1 cellular context compared by ENCODE assay signal in the genomic region with DNA sequence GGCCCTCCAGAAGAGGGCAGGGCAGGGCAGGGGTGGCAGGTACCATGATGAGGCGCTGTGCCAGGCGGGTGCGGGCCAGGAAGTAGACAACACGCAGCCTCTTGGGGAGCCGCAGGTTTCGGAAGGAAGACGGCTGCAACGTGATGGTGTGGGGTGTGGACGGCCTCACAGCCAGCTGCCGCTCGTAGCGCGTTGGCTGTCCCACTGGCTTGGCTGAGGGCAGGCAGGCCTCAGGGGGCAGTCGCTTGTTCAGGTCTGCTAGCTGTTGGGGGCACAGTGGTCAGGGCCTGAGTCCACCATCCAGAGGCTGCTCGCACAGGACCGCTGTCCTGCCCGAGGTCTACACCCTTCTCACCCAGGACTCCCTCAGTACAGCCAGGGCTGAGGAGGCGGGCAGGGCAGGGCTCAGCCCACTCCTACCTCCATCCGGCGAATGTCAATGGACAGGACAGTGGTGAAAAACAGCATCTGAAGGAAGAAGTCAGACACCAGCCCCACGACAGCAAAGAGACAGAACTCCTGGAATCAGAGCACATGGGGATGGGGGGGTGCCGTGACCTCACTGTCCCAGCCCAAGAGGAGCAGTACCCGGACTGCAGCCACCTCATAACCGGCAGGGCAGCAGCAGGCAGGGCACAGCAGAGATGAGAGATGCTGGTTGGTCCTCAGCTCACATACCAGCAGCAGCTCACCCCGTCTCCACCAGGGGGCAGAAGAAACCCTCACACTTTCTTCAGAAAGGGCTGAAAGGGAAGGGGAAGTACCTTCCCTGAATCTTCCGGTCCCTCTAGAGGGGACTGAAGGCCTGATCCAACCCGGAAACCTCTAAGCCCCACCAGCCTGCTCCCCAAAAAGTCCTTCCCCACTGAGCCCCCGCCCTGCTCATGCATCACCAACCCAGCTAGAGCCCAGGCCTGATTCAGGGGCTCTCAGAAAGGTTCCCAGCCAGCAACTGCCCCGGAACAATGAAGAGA.
TF ChIP-seq lines count a peak whose summit lies in the region.

No MANE protein-coding gene starts in this region.

TF ChIP-seq in K562, 482 proteins besides CTCF, POLR2A, EP300 and RAD21 (continued from another document and continues in another):
- TF ChIP-seq, protein P1, sequence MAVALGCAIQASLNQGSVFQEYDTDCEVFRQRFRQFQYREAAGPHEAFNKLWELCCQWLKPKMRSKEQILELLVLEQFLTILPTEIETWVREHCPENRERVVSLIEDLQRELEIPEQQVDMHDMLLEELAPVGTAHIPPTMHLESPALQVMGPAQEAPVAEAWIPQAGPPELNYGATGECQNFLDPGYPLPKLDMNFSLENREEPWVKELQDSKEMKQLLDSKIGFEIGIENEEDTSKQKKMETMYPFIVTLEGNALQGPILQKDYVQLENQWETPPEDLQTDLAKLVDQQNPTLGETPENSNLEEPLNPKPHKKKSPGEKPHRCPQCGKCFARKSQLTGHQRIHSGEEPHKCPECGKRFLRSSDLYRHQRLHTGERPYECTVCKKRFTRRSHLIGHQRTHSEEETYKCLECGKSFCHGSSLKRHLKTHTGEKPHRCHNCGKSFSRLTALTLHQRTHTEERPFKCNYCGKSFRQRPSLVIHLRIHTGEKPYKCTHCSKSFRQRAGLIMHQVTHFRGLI (CRISPR knock-in tag; IDR thresholded peaks at IDR 0.05) = no peak
- TF ChIP-seq STAG1 (CRISPR knock-in tag; IDR thresholded peaks at IDR 0.05; ENCODE audit: borderline replicate concordance) = peak; percentile 83
- peak; percentile 36; the same call in 1 of the 2 replicates for TF ChIP-seq SMARCA4 (IDR thresholded peaks at IDR 0.05)
- peak; percentile 68; the same call in 1 of the 2 replicates for TF ChIP-seq CBFB (CRISPR knock-in tag; IDR thresholded peaks at IDR 0.05)
- TF ChIP-seq, protein P2, sequence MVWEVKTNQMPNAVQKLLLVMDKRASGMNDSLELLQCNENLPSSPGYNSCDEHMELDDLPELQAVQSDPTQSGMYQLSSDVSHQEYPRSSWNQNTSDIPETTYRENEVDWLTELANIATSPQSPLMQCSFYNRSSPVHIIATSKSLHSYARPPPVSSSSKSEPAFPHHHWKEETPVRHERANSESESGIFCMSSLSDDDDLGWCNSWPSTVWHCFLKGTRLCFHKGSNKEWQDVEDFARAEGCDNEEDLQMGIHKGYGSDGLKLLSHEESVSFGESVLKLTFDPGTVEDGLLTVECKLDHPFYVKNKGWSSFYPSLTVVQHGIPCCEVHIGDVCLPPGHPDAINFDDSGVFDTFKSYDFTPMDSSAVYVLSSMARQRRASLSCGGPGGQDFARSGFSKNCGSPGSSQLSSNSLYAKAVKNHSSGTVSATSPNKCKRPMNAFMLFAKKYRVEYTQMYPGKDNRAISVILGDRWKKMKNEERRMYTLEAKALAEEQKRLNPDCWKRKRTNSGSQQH (CRISPR knock-in tag; IDR thresholded peaks at IDR 0.05) = 0 out of 2 replicates have a peak, but pooled peaks have one; percentile 11
- TF ChIP-seq ATF7 (IDR thresholded peaks at IDR 0.05) = peak; percentile 48
- TF ChIP-seq NR2C1 (IDR thresholded peaks at IDR 0.05) = peak; percentile 80
- TF ChIP-seq NR2C1 (tag; IDR thresholded peaks at IDR 0.05) = peak; percentile 73
- TF ChIP-seq TARDBP (IDR thresholded peaks at IDR 0.05) = peak; percentile 62; the same call in 1 of the 2 replicates
- peak; percentile 99 to 100 for TF ChIP-seq TEAD1 (CRISPR knock-in tag; IDR thresholded peaks at IDR 0.05)
- TF ChIP-seq, protein P3, sequence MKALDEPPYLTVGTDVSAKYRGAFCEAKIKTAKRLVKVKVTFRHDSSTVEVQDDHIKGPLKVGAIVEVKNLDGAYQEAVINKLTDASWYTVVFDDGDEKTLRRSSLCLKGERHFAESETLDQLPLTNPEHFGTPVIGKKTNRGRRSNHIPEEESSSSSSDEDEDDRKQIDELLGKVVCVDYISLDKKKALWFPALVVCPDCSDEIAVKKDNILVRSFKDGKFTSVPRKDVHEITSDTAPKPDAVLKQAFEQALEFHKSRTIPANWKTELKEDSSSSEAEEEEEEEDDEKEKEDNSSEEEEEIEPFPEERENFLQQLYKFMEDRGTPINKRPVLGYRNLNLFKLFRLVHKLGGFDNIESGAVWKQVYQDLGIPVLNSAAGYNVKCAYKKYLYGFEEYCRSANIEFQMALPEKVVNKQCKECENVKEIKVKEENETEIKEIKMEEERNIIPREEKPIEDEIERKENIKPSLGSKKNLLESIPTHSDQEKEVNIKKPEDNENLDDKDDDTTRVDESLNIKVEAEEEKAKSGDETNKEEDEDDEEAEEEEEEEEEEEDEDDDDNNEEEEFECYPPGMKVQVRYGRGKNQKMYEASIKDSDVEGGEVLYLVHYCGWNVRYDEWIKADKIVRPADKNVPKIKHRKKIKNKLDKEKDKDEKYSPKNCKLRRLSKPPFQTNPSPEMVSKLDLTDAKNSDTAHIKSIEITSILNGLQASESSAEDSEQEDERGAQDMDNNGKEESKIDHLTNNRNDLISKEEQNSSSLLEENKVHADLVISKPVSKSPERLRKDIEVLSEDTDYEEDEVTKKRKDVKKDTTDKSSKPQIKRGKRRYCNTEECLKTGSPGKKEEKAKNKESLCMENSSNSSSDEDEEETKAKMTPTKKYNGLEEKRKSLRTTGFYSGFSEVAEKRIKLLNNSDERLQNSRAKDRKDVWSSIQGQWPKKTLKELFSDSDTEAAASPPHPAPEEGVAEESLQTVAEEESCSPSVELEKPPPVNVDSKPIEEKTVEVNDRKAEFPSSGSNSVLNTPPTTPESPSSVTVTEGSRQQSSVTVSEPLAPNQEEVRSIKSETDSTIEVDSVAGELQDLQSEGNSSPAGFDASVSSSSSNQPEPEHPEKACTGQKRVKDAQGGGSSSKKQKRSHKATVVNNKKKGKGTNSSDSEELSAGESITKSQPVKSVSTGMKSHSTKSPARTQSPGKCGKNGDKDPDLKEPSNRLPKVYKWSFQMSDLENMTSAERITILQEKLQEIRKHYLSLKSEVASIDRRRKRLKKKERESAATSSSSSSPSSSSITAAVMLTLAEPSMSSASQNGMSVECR (CRISPR knock-in tag; IDR thresholded peaks at IDR 0.05) = 0 out of 2 replicates have a peak, but pooled peaks have one; percentile 30
- peak; percentile 93; the same call in 1 of the 2 replicates for TF ChIP-seq MED1 (CRISPR knock-in tag; IDR thresholded peaks at IDR 0.05; ENCODE audit: borderline replicate concordance)
- TF ChIP-seq ELF4 (CRISPR knock-in tag; IDR thresholded peaks at IDR 0.05) = 0 out of 2 replicates have a peak, but pooled peaks have one; percentile 34
- TF ChIP-seq POLR2G (IDR thresholded peaks at IDR 0.05; ENCODE audit: low read depth, low read length) = peak; percentile 76
- TF ChIP-seq ARID1B (IDR thresholded peaks at IDR 0.05) = peak; percentile 8; the same call in 1 of the 2 replicates
- TF ChIP-seq SREBF2 (CRISPR knock-in tag; IDR thresholded peaks at IDR 0.05) = no peak
- TF ChIP-seq PHF20 (IDR thresholded peaks at IDR 0.05; ENCODE audit: partially characterized antibody) = peak; percentile 94
- peak in 1 of 2 experiments; percentile 63; a peak in 1 of 4 replicates for TF ChIP-seq FOXA3 (CRISPR knock-in tag; conservative IDR thresholded peaks at IDR 0.05 in 1 of 2, IDR thresholded peaks at IDR 0.05 in 1 of 2)
- TF ChIP-seq, protein P4, sequence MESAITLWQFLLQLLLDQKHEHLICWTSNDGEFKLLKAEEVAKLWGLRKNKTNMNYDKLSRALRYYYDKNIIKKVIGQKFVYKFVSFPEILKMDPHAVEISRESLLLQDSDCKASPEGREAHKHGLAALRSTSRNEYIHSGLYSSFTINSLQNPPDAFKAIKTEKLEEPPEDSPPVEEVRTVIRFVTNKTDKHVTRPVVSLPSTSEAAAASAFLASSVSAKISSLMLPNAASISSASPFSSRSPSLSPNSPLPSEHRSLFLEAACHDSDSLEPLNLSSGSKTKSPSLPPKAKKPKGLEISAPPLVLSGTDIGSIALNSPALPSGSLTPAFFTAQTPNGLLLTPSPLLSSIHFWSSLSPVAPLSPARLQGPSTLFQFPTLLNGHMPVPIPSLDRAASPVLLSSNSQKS (CRISPR knock-in tag; IDR thresholded peaks at IDR 0.05) = no peak
- TF ChIP-seq ZNF282 (CRISPR knock-in tag; IDR thresholded peaks at IDR 0.05) = peak; percentile 70; the same call in 1 of the 2 replicates
- TF ChIP-seq GABPB1 (CRISPR knock-in tag; IDR thresholded peaks at IDR 0.05) = peak; percentile 77
- TF ChIP-seq CC2D1A (IDR thresholded peaks at IDR 0.05) = peak; percentile 50; the same call in 1 of the 2 replicates
- no peak for TF ChIP-seq IRF2 (CRISPR knock-in tag; IDR thresholded peaks at IDR 0.05)
- no peak for TF ChIP-seq GTF2A2 (tag; IDR thresholded peaks at IDR 0.05)
- TF ChIP-seq, protein P5, sequence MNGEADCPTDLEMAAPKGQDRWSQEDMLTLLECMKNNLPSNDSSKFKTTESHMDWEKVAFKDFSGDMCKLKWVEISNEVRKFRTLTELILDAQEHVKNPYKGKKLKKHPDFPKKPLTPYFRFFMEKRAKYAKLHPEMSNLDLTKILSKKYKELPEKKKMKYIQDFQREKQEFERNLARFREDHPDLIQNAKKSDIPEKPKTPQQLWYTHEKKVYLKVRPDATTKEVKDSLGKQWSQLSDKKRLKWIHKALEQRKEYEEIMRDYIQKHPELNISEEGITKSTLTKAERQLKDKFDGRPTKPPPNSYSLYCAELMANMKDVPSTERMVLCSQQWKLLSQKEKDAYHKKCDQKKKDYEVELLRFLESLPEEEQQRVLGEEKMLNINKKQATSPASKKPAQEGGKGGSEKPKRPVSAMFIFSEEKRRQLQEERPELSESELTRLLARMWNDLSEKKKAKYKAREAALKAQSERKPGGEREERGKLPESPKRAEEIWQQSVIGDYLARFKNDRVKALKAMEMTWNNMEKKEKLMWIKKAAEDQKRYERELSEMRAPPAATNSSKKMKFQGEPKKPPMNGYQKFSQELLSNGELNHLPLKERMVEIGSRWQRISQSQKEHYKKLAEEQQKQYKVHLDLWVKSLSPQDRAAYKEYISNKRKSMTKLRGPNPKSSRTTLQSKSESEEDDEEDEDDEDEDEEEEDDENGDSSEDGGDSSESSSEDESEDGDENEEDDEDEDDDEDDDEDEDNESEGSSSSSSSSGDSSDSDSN (IDR thresholded peaks at IDR 0.05; ENCODE audit: borderline replicate concordance in 1 of 2, low read depth in 2 of 2, low read length in 2 of 2) = peak in 1 of 2 experiments; percentile 65; a peak in 1 of 4 replicates
- no peak for TF ChIP-seq ZBTB1 (CRISPR knock-in tag; IDR thresholded peaks at IDR 0.05; ENCODE audit: borderline replicate concordance, low read depth)
- TF ChIP-seq, protein P6, sequence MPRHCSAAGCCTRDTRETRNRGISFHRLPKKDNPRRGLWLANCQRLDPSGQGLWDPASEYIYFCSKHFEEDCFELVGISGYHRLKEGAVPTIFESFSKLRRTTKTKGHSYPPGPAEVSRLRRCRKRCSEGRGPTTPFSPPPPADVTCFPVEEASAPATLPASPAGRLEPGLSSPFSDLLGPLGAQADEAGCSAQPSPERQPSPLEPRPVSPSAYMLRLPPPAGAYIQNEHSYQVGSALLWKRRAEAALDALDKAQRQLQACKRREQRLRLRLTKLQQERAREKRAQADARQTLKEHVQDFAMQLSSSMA (CRISPR knock-in tag; IDR thresholded peaks at IDR 0.05) = no peak
- TF ChIP-seq SNIP1 (IDR thresholded peaks at IDR 0.05; ENCODE audit: low read depth) = no peak
- peak; percentile 13; the same call in 1 of the 2 replicates for TF ChIP-seq TCF3 (CRISPR knock-in tag; IDR thresholded peaks at IDR 0.05)
- TF ChIP-seq ELF1 (tag; IDR thresholded peaks at IDR 0.05) = peak; percentile 92
- TF ChIP-seq, protein P7, sequence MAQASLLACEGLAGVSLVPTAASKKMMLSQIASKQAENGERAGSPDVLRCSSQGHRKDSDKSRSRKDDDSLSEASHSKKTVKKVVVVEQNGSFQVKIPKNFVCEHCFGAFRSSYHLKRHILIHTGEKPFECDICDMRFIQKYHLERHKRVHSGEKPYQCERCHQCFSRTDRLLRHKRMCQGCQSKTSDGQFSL (CRISPR knock-in tag; IDR thresholded peaks at IDR 0.05) = peak; percentile 49; the same call in 1 of the 2 replicates
- TF ChIP-seq, protein P7 (tag; IDR thresholded peaks at IDR 0.05) = no peak
- TF ChIP-seq PRPF4 (IDR thresholded peaks at IDR 0.05; ENCODE audit: insufficient read depth, low read depth, low read length, poor library complexity, severe bottlenecking) = no peak
- TF ChIP-seq, protein P8, sequence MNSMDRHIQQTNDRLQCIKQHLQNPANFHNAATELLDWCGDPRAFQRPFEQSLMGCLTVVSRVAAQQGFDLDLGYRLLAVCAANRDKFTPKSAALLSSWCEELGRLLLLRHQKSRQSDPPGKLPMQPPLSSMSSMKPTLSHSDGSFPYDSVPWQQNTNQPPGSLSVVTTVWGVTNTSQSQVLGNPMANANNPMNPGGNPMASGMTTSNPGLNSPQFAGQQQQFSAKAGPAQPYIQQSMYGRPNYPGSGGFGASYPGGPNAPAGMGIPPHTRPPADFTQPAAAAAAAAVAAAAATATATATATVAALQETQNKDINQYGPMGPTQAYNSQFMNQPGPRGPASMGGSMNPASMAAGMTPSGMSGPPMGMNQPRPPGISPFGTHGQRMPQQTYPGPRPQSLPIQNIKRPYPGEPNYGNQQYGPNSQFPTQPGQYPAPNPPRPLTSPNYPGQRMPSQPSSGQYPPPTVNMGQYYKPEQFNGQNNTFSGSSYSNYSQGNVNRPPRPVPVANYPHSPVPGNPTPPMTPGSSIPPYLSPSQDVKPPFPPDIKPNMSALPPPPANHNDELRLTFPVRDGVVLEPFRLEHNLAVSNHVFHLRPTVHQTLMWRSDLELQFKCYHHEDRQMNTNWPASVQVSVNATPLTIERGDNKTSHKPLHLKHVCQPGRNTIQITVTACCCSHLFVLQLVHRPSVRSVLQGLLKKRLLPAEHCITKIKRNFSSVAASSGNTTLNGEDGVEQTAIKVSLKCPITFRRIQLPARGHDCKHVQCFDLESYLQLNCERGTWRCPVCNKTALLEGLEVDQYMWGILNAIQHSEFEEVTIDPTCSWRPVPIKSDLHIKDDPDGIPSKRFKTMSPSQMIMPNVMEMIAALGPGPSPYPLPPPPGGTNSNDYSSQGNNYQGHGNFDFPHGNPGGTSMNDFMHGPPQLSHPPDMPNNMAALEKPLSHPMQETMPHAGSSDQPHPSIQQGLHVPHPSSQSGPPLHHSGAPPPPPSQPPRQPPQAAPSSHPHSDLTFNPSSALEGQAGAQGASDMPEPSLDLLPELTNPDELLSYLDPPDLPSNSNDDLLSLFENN (IDR thresholded peaks at IDR 0.05; ENCODE audit: low read depth in 2 of 2, low read length in 2 of 2) = peak in 1 of 2 experiments; percentile 47; a peak in 1 of 4 replicates
- TF ChIP-seq CTBP1 (IDR thresholded peaks at IDR 0.05; ENCODE audit: borderline replicate concordance) = peak; percentile 95
- peak in 1 of 2 experiments; percentile 36; a peak in 1 of 4 replicates for TF ChIP-seq ARNT (IDR thresholded peaks at IDR 0.05)
- TF ChIP-seq TRIM24 (IDR thresholded peaks at IDR 0.05) = peak in 1 of 2 experiments; percentile 56; a peak in 1 of 4 replicates
- TF ChIP-seq DPF2 (IDR thresholded peaks at IDR 0.05) = no peak; the same call in 1 of the 2 replicates
